In the genomic region with DNA sequence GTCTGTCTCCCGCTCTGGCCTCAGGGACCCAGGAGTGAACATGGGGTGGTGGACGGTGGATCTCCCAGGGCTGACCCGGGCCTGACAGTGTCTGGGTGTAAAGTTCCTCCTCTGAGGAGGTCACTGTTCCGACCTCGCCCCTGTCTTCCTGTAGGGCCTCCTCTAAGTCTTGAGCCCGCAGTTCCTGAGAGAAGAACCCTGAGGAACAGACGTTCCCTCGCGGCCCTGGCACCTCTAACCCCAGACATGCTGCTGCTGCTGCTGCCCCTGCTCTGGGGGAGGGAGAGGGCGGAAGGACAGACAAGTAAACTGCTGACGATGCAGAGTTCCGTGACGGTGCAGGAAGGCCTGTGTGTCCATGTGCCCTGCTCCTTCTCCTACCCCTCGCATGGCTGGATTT, we compare ENCODE assay signal across 10 cellular contexts. TPM values are rescaled to one million over a fixed set of nuclear protein-coding genes. Genes with fewer than 3 reads are reported as not detected.
DNase-seq lines count a peak whose midpoint lies in the region; ATAC-seq and TF ChIP-seq lines count a peak whose summit lies in the region.
"Had no signal": no experiment of that assay in that cellular context is flagged by ENCODE, and none has a peak within 500 bp of the region (broad histone marks: within the 10 kb centered on the region; RNA-seq: fewer than 3 reads in every experiment).

A gene (plus strand): TSS at position 178 of the 400 bp plus-strand sequence. CDS start 69 bp downstream, at position 247.

- H3K36me3 ChIP-seq in lung (ENCODE audit: control insufficient read depth in 2 of 2, insufficient read depth in 2 of 2, low read length in 2 of 2) (no peaks in the 10 kb centered on the region), testis (ENCODE audit: low read depth, missing control alignments) (no peaks in the 10 kb centered on the region), WERI-Rb-1 (no peaks in the 10 kb centered on the region)
- H3K36me3 ChIP-seq: uterus had no signal

- no peaks in the 10 kb centered on the region for H3K36me3 Mint-ChIP-seq in activated T-cell treated with anti-CD3 and anti-CD28 coated beads, Interleukin-2, amount 50 U/mL, for 24 hours (ENCODE audit: low read depth)

- H3K4me3 Mint-ChIP-seq in activated T-cell treated with anti-CD3 and anti-CD28 coated beads, Interleukin-2, amount 50 U/mL, for 24 hours: peak within 1 kb of the TSS; percentile 44

- TF ChIP-seq CTCF in lung (IDR thresholded peaks at IDR 0.05; ENCODE audit: control extremely low read depth, extremely low read depth) (no peak), testis (IDR thresholded peaks at IDR 0.05) (no peak), WERI-Rb-1 (IDR thresholded peaks at IDR 0.05; ENCODE audit: low read depth, low read length) (no peak)

- H3K4me1 ChIP-seq in lung (ENCODE audit: control insufficient read depth in 2 of 2, insufficient read depth in 2 of 2, low read length in 2 of 2) (peaks cover 0 to 2% of the 10 kb centered on the region in 2 donors), testis (peaks cover 50% of the 10 kb centered on the region)
- H3K4me1 ChIP-seq: uterus had no signal

- peak; percentile 17 for ATAC-seq in lung (ENCODE audit: insufficient read depth, low FRiP score)
- ATAC-seq in HG02571 (IDR thresholded peaks at IDR 0.05; ENCODE audit: unreplicated experiment): no peak

- H3K9me3 ChIP-seq in lung (ENCODE audit: control insufficient read depth in 2 of 2, insufficient read depth in 1 of 2, low read length in 1 of 2) (no peaks in the 10 kb centered on the region), testis (no peaks in the 10 kb centered on the region), WERI-Rb-1 (ENCODE audit: severe bottlenecking) (no peaks in the 10 kb centered on the region)
- H3K9me3 ChIP-seq: uterus had no signal

- H3K27me3 ChIP-seq in lung (ENCODE audit: control insufficient read depth, insufficient read depth): no peaks in the 10 kb centered on the region
- H3K27me3 ChIP-seq in testis: no peaks in the 10 kb centered on the region
- peaks cover 87% of the 10 kb centered on the region for H3K27me3 ChIP-seq in WERI-Rb-1 (ENCODE audit: insufficient read depth, low read depth, severe bottlenecking)
- H3K27me3 ChIP-seq: uterus had no signal

- TF ChIP-seq POLR2A in testis (IDR thresholded peaks at IDR 0.05): no peak

- H3K4me1 Mint-ChIP-seq in activated T-cell treated with anti-CD3 and anti-CD28 coated beads, Interleukin-2, amount 50 U/mL, for 24 hours (ENCODE audit: low read depth): peaks cover 86% of the 10 kb centered on the region

- intact Hi-C loops in testis (cut with DNase I; ENCODE audit: low total_unique reads): no loop called here

- H3K27ac Mint-ChIP-seq in activated T-cell treated with anti-CD3 and anti-CD28 coated beads, Interleukin-2, amount 50 U/mL, for 24 hours: peak within 1 kb of the TSS; percentile 77

- H3K27ac ChIP-seq in angular gyrus (ENCODE audit: low read depth, low read length): peak within 1 kb of the TSS; percentile 19
- H3K27ac ChIP-seq in lung (ENCODE audit: low read depth in 1 of 2, low read length in 1 of 2): peak within 1 kb of the TSS in 1 of 2 donors; percentile 71
- H3K27ac ChIP-seq in testis: peak within 1 kb of the TSS; percentile 55 to 84
- no peak within 1 kb of the TSS for H3K27ac ChIP-seq in WERI-Rb-1
- H3K27ac ChIP-seq: uterus had no signal

- H3K4me3 ChIP-seq in lung: no peak within 1 kb of the TSS
- peak within 1 kb of the TSS in 1 of 2 donors; percentile 20 for H3K4me3 ChIP-seq in testis
- H3K4me3 ChIP-seq in WERI-Rb-1 (ENCODE audit: low read depth, low read length): no peak within 1 kb of the TSS
- H3K4me3 ChIP-seq: uterus had no signal

- H3K27me3 Mint-ChIP-seq in activated T-cell treated with anti-CD3 and anti-CD28 coated beads, Interleukin-2, amount 50 U/mL, for 24 hours: no peaks in the 10 kb centered on the region

- H3K9me3 Mint-ChIP-seq in activated T-cell treated with anti-CD3 and anti-CD28 coated beads, Interleukin-2, amount 50 U/mL, for 24 hours: peaks cover 4% of the 10 kb centered on the region

- WGBS in lung, 2 donors: 28 to 49% methylated on average over 14 of the region's 14 CpGs
- 43 to 46% methylated on average over 8 to 14 of the region's 14 CpGs for WGBS in testis, 2 donors

- peak; percentile 37 for DNase-seq in activated T-cell treated with anti-CD3 and anti-CD28 coated beads, Interleukin-2, amount 50 U/mL, for 24 hours
- DNase-seq in activated T-cell treated with anti-CD3 and anti-CD28 coated beads for 4 hours (no peak), lung (ENCODE audit: low spot score) (no peak), testis (peak; percentile 75), WERI-Rb-1 (no peak), GM19238 (ENCODE audit: insufficient read length, low spot score) (no peak)
- DNase-seq: NCI-H748 treated with DMSO at 0.1 percent for 48 hours, uterus had no signal

RNA-seq across cellular contexts. Expression of the gene that starts here (rescaled TPM):
- 10 to 100 TPM in 1 of 2 donors, 1 to 10 TPM in 1; 4.5 to 25.7 TPM for total RNA-seq in lung
- 10 to 100 TPM in 1 of 2 donors, 1 to 10 TPM in 1; 4.3 to 57.0 TPM for polyA plus RNA-seq in lung
- 1 to 10 TPM; 2.6 to 5.1 TPM for total RNA-seq in testis
- polyA plus RNA-seq in testis (ENCODE audit: insufficient read depth, low read depth, low replicate concordance): 3.2 TPM

Comparison
In these comparisons a context has a peak if more than half of its experiments do, and no peak if none do; other contexts are left out.
1. DNase-seq: peak in activated T-cell treated with anti-CD3 and anti-CD28 coated beads, Interleukin-2, amount 50 U/mL, for 24 hours (single experiment) and testis (single experiment); none in activated T-cell treated with anti-CD3 and anti-CD28 coated beads for 4 hours (single experiment), lung (single experiment), WERI-Rb-1 (single experiment) and GM19238 (single experiment).